3 cellular contexts compared by ENCODE assay signal in the genomic region with DNA sequence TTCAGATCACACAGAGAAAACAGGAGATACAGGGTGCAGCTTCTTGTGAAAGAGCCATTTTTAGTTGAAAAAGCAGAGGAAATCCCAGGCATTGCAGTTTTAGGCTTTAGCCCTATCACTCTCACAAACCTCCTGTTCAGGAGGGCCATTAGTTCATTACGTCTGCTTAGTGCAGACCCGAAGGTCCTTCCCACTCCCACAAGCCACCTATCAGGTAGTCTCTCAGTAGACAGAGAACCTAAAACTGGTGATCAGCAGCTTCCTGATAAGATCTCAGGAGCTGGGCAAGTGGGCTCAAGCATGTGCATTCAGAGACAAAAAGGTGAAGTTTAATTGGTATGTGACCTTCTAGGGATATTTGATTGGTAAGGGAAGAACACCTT.
TF ChIP-seq lines count a peak whose summit lies in the region.

No MANE protein-coding gene starts in this region.

TF ChIP-seq in liver, 16 proteins besides CTCF, POLR2A, EP300 and RAD21:
- TF ChIP-seq ATF3 (IDR thresholded peaks at IDR 0.05), result no peak
- TF ChIP-seq YY1 (IDR thresholded peaks at IDR 0.05), result no peak
- TF ChIP-seq FOXA2 (IDR thresholded peaks at IDR 0.05), result no peak
- TF ChIP-seq SP1 (IDR thresholded peaks at IDR 0.05), result no peak
- no peak for TF ChIP-seq JUND (IDR thresholded peaks at IDR 0.05)
- no peak for TF ChIP-seq GABPA (IDR thresholded peaks at IDR 0.05 in 1 of 2, conservative IDR thresholded peaks at IDR 0.05 in 1 of 2)
- TF ChIP-seq EGR1 (IDR thresholded peaks at IDR 0.05; ENCODE audit: low read depth in 2 of 2), result no peak
- TF ChIP-seq HNF4G (IDR thresholded peaks at IDR 0.05), result no peak
- TF ChIP-seq FOXA1 (IDR thresholded peaks at IDR 0.05), result no peak
- TF ChIP-seq RXRA (IDR thresholded peaks at IDR 0.05), result no peak
- TF ChIP-seq, protein P1, sequence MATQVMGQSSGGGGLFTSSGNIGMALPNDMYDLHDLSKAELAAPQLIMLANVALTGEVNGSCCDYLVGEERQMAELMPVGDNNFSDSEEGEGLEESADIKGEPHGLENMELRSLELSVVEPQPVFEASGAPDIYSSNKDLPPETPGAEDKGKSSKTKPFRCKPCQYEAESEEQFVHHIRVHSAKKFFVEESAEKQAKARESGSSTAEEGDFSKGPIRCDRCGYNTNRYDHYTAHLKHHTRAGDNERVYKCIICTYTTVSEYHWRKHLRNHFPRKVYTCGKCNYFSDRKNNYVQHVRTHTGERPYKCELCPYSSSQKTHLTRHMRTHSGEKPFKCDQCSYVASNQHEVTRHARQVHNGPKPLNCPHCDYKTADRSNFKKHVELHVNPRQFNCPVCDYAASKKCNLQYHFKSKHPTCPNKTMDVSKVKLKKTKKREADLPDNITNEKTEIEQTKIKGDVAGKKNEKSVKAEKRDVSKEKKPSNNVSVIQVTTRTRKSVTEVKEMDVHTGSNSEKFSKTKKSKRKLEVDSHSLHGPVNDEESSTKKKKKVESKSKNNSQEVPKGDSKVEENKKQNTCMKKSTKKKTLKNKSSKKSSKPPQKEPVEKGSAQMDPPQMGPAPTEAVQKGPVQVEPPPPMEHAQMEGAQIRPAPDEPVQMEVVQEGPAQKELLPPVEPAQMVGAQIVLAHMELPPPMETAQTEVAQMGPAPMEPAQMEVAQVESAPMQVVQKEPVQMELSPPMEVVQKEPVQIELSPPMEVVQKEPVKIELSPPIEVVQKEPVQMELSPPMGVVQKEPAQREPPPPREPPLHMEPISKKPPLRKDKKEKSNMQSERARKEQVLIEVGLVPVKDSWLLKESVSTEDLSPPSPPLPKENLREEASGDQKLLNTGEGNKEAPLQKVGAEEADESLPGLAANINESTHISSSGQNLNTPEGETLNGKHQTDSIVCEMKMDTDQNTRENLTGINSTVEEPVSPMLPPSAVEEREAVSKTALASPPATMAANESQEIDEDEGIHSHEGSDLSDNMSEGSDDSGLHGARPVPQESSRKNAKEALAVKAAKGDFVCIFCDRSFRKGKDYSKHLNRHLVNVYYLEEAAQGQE (IDR thresholded peaks at IDR 0.05), result no peak
- TF ChIP-seq ZBTB33 (IDR thresholded peaks at IDR 0.05), result no peak
- TF ChIP-seq MAX (IDR thresholded peaks at IDR 0.05), result no peak
- TF ChIP-seq TAF1 (conservative IDR thresholded peaks at IDR 0.05), result no peak

TF ChIP-seq in HepG2, 621 proteins besides CTCF, POLR2A, EP300 and RAD21:
- no peak for TF ChIP-seq PRDM15 (CRISPR knock-in tag; IDR thresholded peaks at IDR 0.05)
- no peak for TF ChIP-seq GMEB2 (CRISPR knock-in tag; IDR thresholded peaks at IDR 0.05; ENCODE audit: low read depth)
- no peak for TF ChIP-seq ZNF569 (CRISPR knock-in tag; IDR thresholded peaks at IDR 0.05; ENCODE audit: borderline replicate concordance)
- no peak for TF ChIP-seq ZNF556 (CRISPR knock-in tag; IDR thresholded peaks at IDR 0.05; ENCODE audit: borderline replicate concordance)
- no peak for TF ChIP-seq ZNF792 (CRISPR knock-in tag; IDR thresholded peaks at IDR 0.05)
TF ChIP-seq in HepG2: peak in this region for 0.

TF ChIP-seq in GM12891, 5 proteins besides CTCF, POLR2A, EP300 and RAD21:
- no peak for TF ChIP-seq PAX5 (IDR thresholded peaks at IDR 0.05; ENCODE audit: insufficient read depth, low read length, severe bottlenecking)
- no peak for TF ChIP-seq TAF1 (IDR thresholded peaks at IDR 0.05; ENCODE audit: low read depth, low read length)
- no peak for TF ChIP-seq POU2F2 (IDR thresholded peaks at IDR 0.05; ENCODE audit: low read depth, low read length)
- TF ChIP-seq SPI1 (IDR thresholded peaks at IDR 0.05; ENCODE audit: low read depth, low read length), result no peak
- TF ChIP-seq POLR2AphosphoS5 (IDR thresholded peaks at IDR 0.05; ENCODE audit: low read depth, low read length), result no peak
